In the genomic region with DNA sequence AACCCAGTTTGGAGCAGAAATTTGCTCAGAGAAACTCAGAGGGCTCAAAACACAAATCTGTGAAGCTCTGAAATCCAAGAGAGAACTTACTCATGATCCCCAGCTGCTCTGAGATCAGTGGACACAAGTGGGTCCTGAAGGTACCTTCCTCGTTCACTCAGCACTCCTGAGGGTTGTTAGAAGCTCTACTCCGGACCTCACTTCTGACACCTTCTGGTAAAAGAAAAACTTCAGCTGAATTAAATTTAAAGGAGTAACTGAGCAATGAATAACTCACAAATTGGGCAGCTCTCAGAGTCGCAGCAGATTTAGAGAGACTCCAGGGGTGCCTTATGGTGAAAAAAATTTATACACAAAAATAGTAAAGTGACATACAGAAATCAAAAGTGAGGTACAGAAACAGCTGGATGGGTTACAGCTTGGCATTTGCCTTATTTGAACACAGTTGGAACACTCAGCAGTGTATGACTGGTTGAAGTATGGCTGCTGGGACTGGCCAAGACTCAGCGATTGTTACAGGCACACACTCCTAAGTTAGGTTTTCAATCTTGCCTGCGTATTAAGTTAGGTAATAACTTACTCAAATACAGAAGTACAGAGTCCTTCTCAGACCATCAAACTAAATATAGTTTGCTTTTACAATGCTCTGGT, we compare ENCODE assay signal across 11 cellular contexts. TPM values are rescaled to one million over a fixed set of nuclear protein-coding genes. Genes with fewer than 3 reads are reported as not detected.
DNase-seq lines count a peak whose midpoint lies in the region; ATAC-seq and TF ChIP-seq lines count a peak whose summit lies in the region.
"Had no signal": no experiment of that assay in that cellular context is flagged by ENCODE, and none has a peak within 500 bp of the region (broad histone marks: within the 10 kb centered on the region; RNA-seq: fewer than 3 reads in every experiment).

No MANE protein-coding gene starts in this region.

- no peak overlapping the region for H3K27ac ChIP-seq in VCaP
- no peak overlapping the region for H3K27ac ChIP-seq in left lung

- no peak overlapping the region for H3K4me3 Mint-ChIP-seq in activated naive CD8-positive, alpha-beta T cell treated with anti-CD3 and anti-CD28 coated beads for 36 hours

- no peaks in the 10 kb centered on the region for H3K27me3 Mint-ChIP-seq in activated naive CD8-positive, alpha-beta T cell treated with anti-CD3 and anti-CD28 coated beads for 36 hours

- no peaks in the 10 kb centered on the region for H3K36me3 Mint-ChIP-seq in activated naive CD8-positive, alpha-beta T cell treated with anti-CD3 and anti-CD28 coated beads for 36 hours

- H3K4me1 ChIP-seq in left lung, result no peaks in the 10 kb centered on the region

- peak; percentile 68 for ATAC-seq in HG02642 (IDR thresholded peaks at IDR 0.05; ENCODE audit: poor library complexity, unreplicated experiment)
- peak; percentile 76 for ATAC-seq in left lung
- no peak for ATAC-seq in HG03460 (IDR thresholded peaks at IDR 0.05; ENCODE audit: unreplicated experiment)

- TF ChIP-seq CTCF in GM06990 (IDR thresholded peaks at IDR 0.05; ENCODE audit: insufficient read depth, low read length, poor library complexity, severe bottlenecking), result peak; percentile 24
- TF ChIP-seq CTCF in VCaP (conservative IDR thresholded peaks at IDR 0.05), result peak; percentile 65
- TF ChIP-seq CTCF in left lung (IDR thresholded peaks at IDR 0.05), result no peak

- intact Hi-C loops in left lung (cut with DNase I), result no loop called here

- H3K27ac Mint-ChIP-seq in activated naive CD8-positive, alpha-beta T cell treated with anti-CD3 and anti-CD28 coated beads for 36 hours, result no peak overlapping the region

- H3K4me3 ChIP-seq in GM06990 (replicated peaks; ENCODE audit: low read depth, low read length) (no peak overlapping the region), left lung (no peak overlapping the region)

- H3K36me3 ChIP-seq in GM06990 (ENCODE audit: control insufficient read depth, insufficient read depth, low read length), result no peaks in the 10 kb centered on the region
- no peaks in the 10 kb centered on the region for H3K36me3 ChIP-seq in left lung

- DNase-seq in GM06990 (ENCODE audit: extremely low read depth, insufficient read length) (no peak), left lung (no peak), NCI-H774 (lab: John Stamatoyannopoulos, UW) (no peak)
- no peak for DNase-seq in activated naive CD8-positive, alpha-beta T cell treated with anti-CD3 and anti-CD28 coated beads for 36 hours
- DNase-seq in effector CD8-positive, alpha-beta T cell (lab: John Stamatoyannopoulos, UW), result no peak
- DNase-seq: NCI-H1092 treated with DMSO at 0.1 percent for 48 hours had no signal

- peaks cover 7% of the 10 kb centered on the region for H3K9me3 Mint-ChIP-seq in activated naive CD8-positive, alpha-beta T cell treated with anti-CD3 and anti-CD28 coated beads for 36 hours

- H3K4me1 Mint-ChIP-seq in activated naive CD8-positive, alpha-beta T cell treated with anti-CD3 and anti-CD28 coated beads for 36 hours, result peaks cover 17% of the 10 kb centered on the region

- no peaks in the 10 kb centered on the region for H3K27me3 ChIP-seq in GM06990 (replicated peaks; ENCODE audit: control insufficient read depth, insufficient read depth, low read length)
- H3K27me3 ChIP-seq in left lung, result no peaks in the 10 kb centered on the region

- no peaks in the 10 kb centered on the region for H3K9me3 ChIP-seq in left lung

RNA-seq across cellular contexts. Expression of gene INSL4, which starts 32.5 kb away (rescaled TPM):
- total RNA-seq in left lung, result not detected
- not detected for total RNA-seq in activated naive CD8-positive, alpha-beta T cell treated with anti-CD3 and anti-CD28 coated beads for 36 hours
- total RNA-seq: activated CD8-positive, alpha-beta memory T cell treated with anti-CD3 and anti-CD28 coated beads for 36 hours; glomerular endothelial cell had no signal

RNA-seq across cellular contexts. Expression of gene RLN2, which starts 40.8 kb away (rescaled TPM):
- total RNA-seq in left lung, result 1 to 10 TPM in 1 of 2 donors, under 1 TPM in 1; 0.55 to 2.3 TPM
- 1 to 10 TPM; 2.8 to 5.1 TPM for total RNA-seq in activated naive CD8-positive, alpha-beta T cell treated with anti-CD3 and anti-CD28 coated beads for 36 hours
- total RNA-seq: glomerular endothelial cell had no signal

Comparison
In these comparisons a context has a peak if more than half of its experiments do, and no peak if none do; other contexts are left out.
1. CTCF ChIP-seq: peak in GM06990 (single experiment) and VCaP (single experiment); none in left lung (0 of 2).